Comparison of ENCODE assay signal across 9 cellular contexts in the genomic region with DNA sequence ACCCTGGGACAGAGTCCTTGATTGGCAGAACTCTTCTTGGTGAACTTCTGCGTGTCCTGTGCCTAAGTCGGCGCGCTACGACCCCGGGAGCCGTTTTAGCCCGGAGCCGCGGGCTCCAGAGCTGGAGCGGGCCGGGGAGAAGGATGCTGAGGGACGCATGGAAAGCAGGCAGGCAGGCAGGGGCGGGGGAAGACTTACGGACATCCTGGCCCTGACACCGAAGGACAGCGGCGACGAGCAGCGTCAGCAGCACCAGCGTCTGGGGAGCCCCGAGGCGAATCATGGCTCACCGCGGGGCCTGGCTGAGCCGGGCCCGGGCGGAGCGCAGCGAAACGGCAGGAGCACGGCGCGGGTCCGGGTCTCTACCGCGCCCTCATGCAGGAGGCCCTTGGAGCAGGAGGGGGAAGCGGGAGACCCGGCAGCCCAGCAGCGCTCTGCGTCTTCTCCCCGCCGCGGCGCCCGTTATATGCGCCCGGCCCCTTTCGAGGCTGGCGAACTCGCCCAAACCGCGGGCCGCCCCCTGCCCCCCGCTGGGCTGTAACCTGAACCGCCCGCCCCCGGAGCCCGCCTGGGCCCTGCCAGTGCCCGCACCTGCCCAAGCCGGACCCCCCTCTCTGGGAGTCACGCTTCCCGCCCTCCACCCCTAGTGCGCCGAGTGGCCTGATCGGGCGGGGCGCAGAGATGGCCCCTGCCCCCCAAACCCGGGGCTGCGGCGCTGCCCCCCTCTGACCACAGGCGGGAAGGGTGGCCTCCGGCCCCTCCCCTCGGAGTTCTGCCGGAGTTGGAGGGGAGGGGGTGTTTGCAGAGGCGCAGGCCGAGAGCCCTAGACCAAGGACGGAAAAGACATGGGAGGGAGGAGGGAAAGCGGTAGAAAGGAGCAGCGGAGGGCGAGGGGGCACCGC. TPM values are rescaled to one million over a fixed set of nuclear protein-coding genes. Genes with fewer than 3 reads are reported as not detected.
DNase-seq lines count a peak whose midpoint lies in the region; ATAC-seq and TF ChIP-seq lines count a peak whose summit lies in the region.
"Had no signal": no experiment of that assay in that cellular context is flagged by ENCODE, and none has a peak within 500 bp of the region (broad histone marks: within the 10 kb centered on the region; RNA-seq: fewer than 3 reads in every experiment).

Gene COL2A1 (minus strand): TSS at position 438 of the 902 bp plus-strand sequence. CDS start 155 bp downstream, at position 283.

- ATAC-seq in SK-N-SH treated with all-trans-retinoic acid at 6 μM for 48 hours (peak; percentile 5), sciatic nerve (no peak)
- ATAC-seq in effector memory CD8-positive, alpha-beta T cell (replicated peaks): peak; percentile 56

- H3K27ac Mint-ChIP-seq in effector memory CD8-positive, alpha-beta T cell: no peak within 1 kb of the TSS
- peak within 1 kb of the TSS; percentile 89 for H3K27ac Mint-ChIP-seq in nephron progenitor cell

- H3K27me3 Mint-ChIP-seq in effector memory CD8-positive, alpha-beta T cell: peaks cover 89 to 96% of the 10 kb centered on the region in 2 donors
- H3K27me3 Mint-ChIP-seq in nephron progenitor cell (ENCODE audit: low read depth, poor library complexity): peaks cover 42% of the 10 kb centered on the region

- no peak within 1 kb of the TSS for H3K27ac ChIP-seq in substantia nigra (ENCODE audit: low read depth, low read length, poor library complexity, severe bottlenecking)
- H3K27ac ChIP-seq: 22Rv1 had no signal

- peak within 1 kb of the TSS; percentile 71 to 90 for H3K4me3 Mint-ChIP-seq in effector memory CD8-positive, alpha-beta T cell
- peak within 1 kb of the TSS; percentile 93 for H3K4me3 Mint-ChIP-seq in nephron progenitor cell

- intact Hi-C loops in sciatic nerve (cut with DNase I): no loop called here

- DNase-seq in DMS 273 (lab: John Stamatoyannopoulos, UW; ENCODE audit: unreplicated experiment) (peak; percentile 66), DMS 273 treated with DMSO at 0.1 percent for 48 hours (lab: John Stamatoyannopoulos, UW) (no peak), nephron progenitor cell (peak; percentile 88), substantia nigra (lab: John Stamatoyannopoulos, UW) (no peak), NCI-H1694 (lab: John Stamatoyannopoulos, UW) (no peak), sciatic nerve (ENCODE audit: low spot score) (no peak)
- peak in 1 of 3 experiments; percentile 10 for DNase-seq in effector memory CD8-positive, alpha-beta T cell

- H3K9me3 Mint-ChIP-seq in effector memory CD8-positive, alpha-beta T cell: no peaks in the 10 kb centered on the region
- H3K9me3 Mint-ChIP-seq in nephron progenitor cell: no peaks in the 10 kb centered on the region

- H3K36me3 Mint-ChIP-seq in effector memory CD8-positive, alpha-beta T cell (ENCODE audit: insufficient read depth): peaks cover 2% of the 10 kb centered on the region
- H3K36me3 Mint-ChIP-seq in nephron progenitor cell (ENCODE audit: low read depth): peaks cover 13% of the 10 kb centered on the region

- H3K4me1 Mint-ChIP-seq in effector memory CD8-positive, alpha-beta T cell (ENCODE audit: low read depth in 2 of 2): peaks cover 22 to 27% of the 10 kb centered on the region in 2 donors
- peaks cover 73% of the 10 kb centered on the region for H3K4me1 Mint-ChIP-seq in nephron progenitor cell

- no peak for TF ChIP-seq CTCF in nephron progenitor cell (IDR thresholded peaks at IDR 0.05)

TF ChIP-seq in SK-N-SH treated with all-trans-retinoic acid at 6 μM for 48 hours, 23 proteins besides CTCF, POLR2A, EP300 and RAD21:
- TF ChIP-seq ZNF565 (CRISPR knock-in tag; conservative IDR thresholded peaks at IDR 0.05; ENCODE audit: low read depth) (no peak), CREB5 (CRISPR knock-in tag; IDR thresholded peaks at IDR 0.05; ENCODE audit: low read depth) (no peak), GLIS3 (CRISPR knock-in tag; IDR thresholded peaks at IDR 0.05) (no peak), ARNTL (CRISPR knock-in tag; IDR thresholded peaks at IDR 0.05; ENCODE audit: borderline replicate concordance, low read depth) (no peak), CSRNP3 (CRISPR knock-in tag; IDR thresholded peaks at IDR 0.05) (no peak), ZNF8 (CRISPR knock-in tag; IDR thresholded peaks at IDR 0.05) (no peak), TOX (CRISPR knock-in tag; IDR thresholded peaks at IDR 0.05; ENCODE audit: borderline replicate concordance) (no peak), SNAI2 (CRISPR knock-in tag; IDR thresholded peaks at IDR 0.05) (no peak), ESRRG (CRISPR knock-in tag; IDR thresholded peaks at IDR 0.05) (no peak)
- TF ChIP-seq, protein P1, sequence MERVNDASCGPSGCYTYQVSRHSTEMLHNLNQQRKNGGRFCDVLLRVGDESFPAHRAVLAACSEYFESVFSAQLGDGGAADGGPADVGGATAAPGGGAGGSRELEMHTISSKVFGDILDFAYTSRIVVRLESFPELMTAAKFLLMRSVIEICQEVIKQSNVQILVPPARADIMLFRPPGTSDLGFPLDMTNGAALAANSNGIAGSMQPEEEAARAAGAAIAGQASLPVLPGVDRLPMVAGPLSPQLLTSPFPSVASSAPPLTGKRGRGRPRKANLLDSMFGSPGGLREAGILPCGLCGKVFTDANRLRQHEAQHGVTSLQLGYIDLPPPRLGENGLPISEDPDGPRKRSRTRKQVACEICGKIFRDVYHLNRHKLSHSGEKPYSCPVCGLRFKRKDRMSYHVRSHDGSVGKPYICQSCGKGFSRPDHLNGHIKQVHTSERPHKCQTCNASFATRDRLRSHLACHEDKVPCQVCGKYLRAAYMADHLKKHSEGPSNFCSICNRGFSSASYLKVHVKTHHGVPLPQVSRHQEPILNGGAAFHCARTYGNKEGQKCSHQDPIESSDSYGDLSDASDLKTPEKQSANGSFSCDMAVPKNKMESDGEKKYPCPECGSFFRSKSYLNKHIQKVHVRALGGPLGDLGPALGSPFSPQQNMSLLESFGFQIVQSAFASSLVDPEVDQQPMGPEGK (CRISPR knock-in tag; IDR thresholded peaks at IDR 0.05; ENCODE audit: borderline replicate concordance): no peak
- TF ChIP-seq, protein P2, sequence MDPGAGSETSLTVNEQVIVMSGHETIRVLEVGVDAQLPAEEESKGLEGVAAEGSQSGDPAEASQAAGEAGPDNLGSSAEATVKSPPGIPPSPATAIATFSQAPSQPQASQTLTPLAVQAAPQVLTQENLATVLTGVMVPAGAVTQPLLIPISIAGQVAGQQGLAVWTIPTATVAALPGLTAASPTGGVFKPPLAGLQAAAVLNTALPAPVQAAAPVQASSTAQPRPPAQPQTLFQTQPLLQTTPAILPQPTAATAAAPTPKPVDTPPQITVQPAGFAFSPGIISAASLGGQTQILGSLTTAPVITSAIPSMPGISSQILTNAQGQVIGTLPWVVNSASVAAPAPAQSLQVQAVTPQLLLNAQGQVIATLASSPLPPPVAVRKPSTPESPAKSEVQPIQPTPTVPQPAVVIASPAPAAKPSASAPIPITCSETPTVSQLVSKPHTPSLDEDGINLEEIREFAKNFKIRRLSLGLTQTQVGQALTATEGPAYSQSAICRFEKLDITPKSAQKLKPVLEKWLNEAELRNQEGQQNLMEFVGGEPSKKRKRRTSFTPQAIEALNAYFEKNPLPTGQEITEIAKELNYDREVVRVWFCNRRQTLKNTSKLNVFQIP (CRISPR knock-in tag; IDR thresholded peaks at IDR 0.05; ENCODE audit: borderline replicate concordance, low read depth): no peak

RNA-seq across cellular contexts. Expression of gene COL2A1, which starts in this region (rescaled TPM):
- total RNA-seq in sciatic nerve: not detected

Comparison
In these comparisons a context has a peak if more than half of its experiments do, and no peak if none do; other contexts are left out.
1. DNase-seq: peak in DMS 273 (single experiment) and nephron progenitor cell (single experiment); none in DMS 273 treated with DMSO at 0.1 percent for 48 hours (single experiment), substantia nigra (0 of 49), NCI-H1694 (single experiment) and sciatic nerve (single experiment).